In the genomic region with DNA sequence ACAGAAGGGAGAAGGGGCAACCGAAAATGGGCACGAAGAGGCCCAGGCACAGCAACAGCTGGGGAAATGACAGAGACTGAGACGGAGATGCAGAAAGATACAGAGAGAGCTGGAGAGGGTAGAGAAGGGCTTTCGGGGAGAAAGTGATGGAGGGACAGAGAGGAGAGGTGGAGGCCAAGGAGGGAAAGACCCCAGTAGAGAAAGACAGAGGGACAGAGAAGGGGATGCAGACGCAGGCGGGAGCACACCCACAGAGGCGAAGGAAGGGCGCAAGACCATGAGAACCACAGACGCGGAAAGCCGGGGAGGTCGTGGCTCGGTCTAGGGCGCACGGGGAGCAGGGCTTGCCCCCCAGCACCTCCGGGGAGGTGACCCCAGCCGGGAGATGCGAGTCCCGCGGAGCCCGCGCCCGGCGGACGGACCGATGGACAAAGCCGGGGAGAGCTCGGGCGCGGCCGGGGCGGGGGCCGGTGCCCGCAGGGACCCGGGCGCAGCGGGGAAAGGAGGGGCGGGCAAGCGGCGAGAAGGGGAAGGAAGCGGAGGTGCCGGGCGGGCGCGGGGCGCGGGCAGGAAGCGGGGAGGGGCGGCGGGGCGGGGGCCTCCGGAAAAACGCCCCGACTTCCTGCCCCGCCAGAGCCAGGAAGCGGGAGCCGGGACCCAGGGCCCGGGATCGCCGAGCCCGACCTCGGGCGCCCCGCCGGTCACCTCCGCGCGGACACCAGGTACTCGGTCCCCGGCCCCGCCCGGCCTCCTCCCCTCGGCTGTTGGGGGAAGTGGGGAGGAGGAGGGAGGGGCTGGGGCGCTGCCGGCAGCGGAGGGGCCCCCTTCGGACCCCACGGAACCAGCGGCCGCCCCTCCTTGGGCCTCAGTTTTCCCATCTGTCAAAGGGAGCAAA, we compare ENCODE assay signal across 7 cellular contexts. TPM values are rescaled to one million over a fixed set of nuclear protein-coding genes. Genes with fewer than 3 reads are reported as not detected.
DNase-seq lines count a peak whose midpoint lies in the region; ATAC-seq, FAIRE-seq and TF ChIP-seq lines count a peak whose summit lies in the region.

TSS of gene ARHGEF1 (plus strand) at position 617 of the 895 bp plus-strand sequence. CDS start 4,899 bp downstream, outside the sequence.

- H3K27me3 ChIP-seq in muscle layer of duodenum (ENCODE audit: low read depth, low read length) (no peaks in the 10 kb centered on the region), transverse colon (no peaks in the 10 kb centered on the region)

- CTCF ChIA-PET in activated CD8-positive, alpha-beta memory T cell treated with anti-CD3 and anti-CD28 coated beads, Interleukin-2, amount 10 ng/mL, durations not matched to agents 7 days and 5 days (lab: Charles Lee) = interaction anchor here (1.0 to 12.1 kb wide), 5 partner anchors 13 to 69 kb away, joined by 4 to 260 read pairs (median 66); partner anchors contain the start of genes CD79A and RPS19

- peak within 1 kb of the TSS; percentile 97 for H3K4me3 ChIP-seq in epithelial cell of esophagus (ENCODE audit: low read length)
- peak within 1 kb of the TSS; percentile 96 to 99 for H3K4me3 ChIP-seq in muscle layer of duodenum (ENCODE audit: low read depth in 1 of 2, low read length in 2 of 2)
- H3K4me3 ChIP-seq in transverse colon = peak within 1 kb of the TSS; percentile 46 to 99 (median 79)

- H3K27me3 Mint-ChIP-seq in activated CD8-positive, alpha-beta memory T cell treated with anti-CD3 and anti-CD28 coated beads, Interleukin-2, amount 10 ng/mL, durations not matched to agents 7 days and 5 days = no peaks in the 10 kb centered on the region

- peaks cover 7 to 28% of the 10 kb centered on the region in 2 donors for H3K4me1 ChIP-seq in muscle layer of duodenum (ENCODE audit: control insufficient read depth in 1 of 2, insufficient read depth in 2 of 2, low read length in 2 of 2)
- peaks cover 23 to 43% (median 37%) of the 10 kb centered on the region in 4 donors for H3K4me1 ChIP-seq in transverse colon

- peak within 1 kb of the TSS; percentile 97 for H3K27ac Mint-ChIP-seq in activated CD8-positive, alpha-beta memory T cell treated with anti-CD3 and anti-CD28 coated beads, Interleukin-2, amount 10 ng/mL, durations not matched to agents 7 days and 5 days

- no peak for TF ChIP-seq EP300 in transverse colon (IDR thresholded peaks at IDR 0.05; ENCODE audit: low read depth)

- H3K9me3 Mint-ChIP-seq in activated CD8-positive, alpha-beta memory T cell treated with anti-CD3 and anti-CD28 coated beads, Interleukin-2, amount 10 ng/mL, durations not matched to agents 7 days and 5 days (ENCODE audit: low read depth) = no peaks in the 10 kb centered on the region

- H3K9me3 ChIP-seq in muscle layer of duodenum (ENCODE audit: control insufficient read depth in 1 of 2, low read length in 2 of 2) = no peaks in the 10 kb centered on the region
- H3K9me3 ChIP-seq in transverse colon = no peaks in the 10 kb centered on the region

- H3K36me3 Mint-ChIP-seq in activated CD8-positive, alpha-beta memory T cell treated with anti-CD3 and anti-CD28 coated beads, Interleukin-2, amount 10 ng/mL, durations not matched to agents 7 days and 5 days = peaks cover 27% of the 10 kb centered on the region

- H3K36me3 ChIP-seq in muscle layer of duodenum (ENCODE audit: control insufficient read depth in 1 of 2, insufficient read depth in 2 of 2, low read length in 2 of 2) (peaks cover 0 to 7% of the 10 kb centered on the region in 2 donors), transverse colon (no peaks in the 10 kb centered on the region)

- peaks cover 32% of the 10 kb centered on the region for H3K4me1 Mint-ChIP-seq in activated CD8-positive, alpha-beta memory T cell treated with anti-CD3 and anti-CD28 coated beads, Interleukin-2, amount 10 ng/mL, durations not matched to agents 7 days and 5 days

- intact Hi-C loops in transverse colon (cut with DNase I; ENCODE audit: low total_unique reads) = no loop called here

- peak; percentile 83 for FAIRE-seq in GM12892 (lab: Jason Lieb, UNC)

- H3K4me3 Mint-ChIP-seq in activated CD8-positive, alpha-beta memory T cell treated with anti-CD3 and anti-CD28 coated beads, Interleukin-2, amount 10 ng/mL, durations not matched to agents 7 days and 5 days = peak within 1 kb of the TSS; percentile 98

- 2 to 15% methylated on average over 6 to 46 of the region's 80 CpGs for WGBS in transverse colon (ENCODE audit: low coverage in 1 of 2), 2 donors

- peak; percentile 2 for ATAC-seq in activated CD8-positive, alpha-beta memory T cell treated with anti-CD3 and anti-CD28 coated beads, Interleukin-2, amount 10 ng/mL, durations not matched to agents 7 days and 5 days
- ATAC-seq in HG03432 (IDR thresholded peaks at IDR 0.05; ENCODE audit: unreplicated experiment) = no peak

- TF ChIP-seq POLR2A in GM12892 (IDR thresholded peaks at IDR 0.05; ENCODE audit: low read depth, low read length) (peak; percentile 64; the same call in 1 of the 2 replicates), transverse colon (IDR thresholded peaks at IDR 0.05) (peak; percentile 54)

- H3K27ac ChIP-seq in muscle layer of duodenum (ENCODE audit: low read length) = peak within 1 kb of the TSS; percentile 77
- peak within 1 kb of the TSS; percentile 82 to 91 (median 87) for H3K27ac ChIP-seq in transverse colon

- TF ChIP-seq CTCF in epithelial cell of esophagus (IDR thresholded peaks at IDR 0.05; ENCODE audit: insufficient read depth, low read depth, low read length, missing control alignments) (no peak), transverse colon (IDR thresholded peaks at IDR 0.05) (no peak)

- DNase-seq in GM12892 (ENCODE audit: insufficient read length) (peak; percentile 68), NCI-H146 (lab: John Stamatoyannopoulos, UW) (peak; percentile 57), epithelial cell of esophagus (ENCODE audit: low read depth) (peak; percentile 44), transverse colon (peak; percentile 75)
- DNase-seq in activated CD8-positive, alpha-beta memory T cell treated with anti-CD3 and anti-CD28 coated beads, Interleukin-2, amount 10 ng/mL, durations not matched to agents 7 days and 5 days = peak; percentile 74

- in situ Hi-C loops in transverse colon (cut with MboI; ENCODE audit: low pct_ligation_motif_present in 1 of 4, low pct_unique_long_range_greater_than_20kb in 1 of 4, low sequenced_read_pairs in 3 of 4) = no loop called here

RNA-seq across cellular contexts. Expression of gene ARHGEF1, which starts in this region (rescaled TPM):
- 67.2 TPM for polyA plus RNA-seq in GM12892 (2012; ENCODE audit: missing spikeins)
- total RNA-seq in activated CD8-positive, alpha-beta memory T cell treated with anti-CD3 and anti-CD28 coated beads, Interleukin-2, amount 10 ng/mL, durations not matched to agents 7 days and 5 days = 100 to 1,000 TPM; 545 to 682 TPM
- 100 to 1,000 TPM in 2 of 4 donors, 10 to 100 TPM in 2; 64.3 to 215 (median 113) TPM for total RNA-seq in transverse colon
